In the genomic region with DNA sequence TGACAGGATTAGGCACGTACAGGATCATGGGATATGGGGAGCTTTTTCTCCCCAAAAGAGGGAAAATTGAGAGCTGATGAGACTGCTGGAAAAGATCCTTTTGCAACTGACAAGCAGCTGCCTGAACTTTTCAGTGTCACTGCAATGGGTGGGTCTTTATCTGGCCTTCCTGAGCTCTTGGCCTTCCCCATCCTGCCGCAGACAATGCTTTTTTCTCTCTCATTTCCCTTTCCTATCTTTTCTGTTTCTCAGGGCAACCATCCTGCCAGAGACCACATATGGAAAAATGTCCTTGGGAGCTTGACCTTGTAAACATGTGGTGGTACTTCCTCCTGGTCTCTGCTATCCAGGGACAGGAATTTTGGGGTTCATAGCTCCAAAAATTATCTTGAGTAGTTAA, we compare ENCODE assay signal across 1 cellular context.
TF ChIP-seq lines count a peak whose summit lies in the region.

No MANE protein-coding gene starts in this region.

TF ChIP-seq in HepG2, 621 proteins besides CTCF, POLR2A, EP300 and RAD21 (continued from another document):
- TF ChIP-seq, protein P1, sequence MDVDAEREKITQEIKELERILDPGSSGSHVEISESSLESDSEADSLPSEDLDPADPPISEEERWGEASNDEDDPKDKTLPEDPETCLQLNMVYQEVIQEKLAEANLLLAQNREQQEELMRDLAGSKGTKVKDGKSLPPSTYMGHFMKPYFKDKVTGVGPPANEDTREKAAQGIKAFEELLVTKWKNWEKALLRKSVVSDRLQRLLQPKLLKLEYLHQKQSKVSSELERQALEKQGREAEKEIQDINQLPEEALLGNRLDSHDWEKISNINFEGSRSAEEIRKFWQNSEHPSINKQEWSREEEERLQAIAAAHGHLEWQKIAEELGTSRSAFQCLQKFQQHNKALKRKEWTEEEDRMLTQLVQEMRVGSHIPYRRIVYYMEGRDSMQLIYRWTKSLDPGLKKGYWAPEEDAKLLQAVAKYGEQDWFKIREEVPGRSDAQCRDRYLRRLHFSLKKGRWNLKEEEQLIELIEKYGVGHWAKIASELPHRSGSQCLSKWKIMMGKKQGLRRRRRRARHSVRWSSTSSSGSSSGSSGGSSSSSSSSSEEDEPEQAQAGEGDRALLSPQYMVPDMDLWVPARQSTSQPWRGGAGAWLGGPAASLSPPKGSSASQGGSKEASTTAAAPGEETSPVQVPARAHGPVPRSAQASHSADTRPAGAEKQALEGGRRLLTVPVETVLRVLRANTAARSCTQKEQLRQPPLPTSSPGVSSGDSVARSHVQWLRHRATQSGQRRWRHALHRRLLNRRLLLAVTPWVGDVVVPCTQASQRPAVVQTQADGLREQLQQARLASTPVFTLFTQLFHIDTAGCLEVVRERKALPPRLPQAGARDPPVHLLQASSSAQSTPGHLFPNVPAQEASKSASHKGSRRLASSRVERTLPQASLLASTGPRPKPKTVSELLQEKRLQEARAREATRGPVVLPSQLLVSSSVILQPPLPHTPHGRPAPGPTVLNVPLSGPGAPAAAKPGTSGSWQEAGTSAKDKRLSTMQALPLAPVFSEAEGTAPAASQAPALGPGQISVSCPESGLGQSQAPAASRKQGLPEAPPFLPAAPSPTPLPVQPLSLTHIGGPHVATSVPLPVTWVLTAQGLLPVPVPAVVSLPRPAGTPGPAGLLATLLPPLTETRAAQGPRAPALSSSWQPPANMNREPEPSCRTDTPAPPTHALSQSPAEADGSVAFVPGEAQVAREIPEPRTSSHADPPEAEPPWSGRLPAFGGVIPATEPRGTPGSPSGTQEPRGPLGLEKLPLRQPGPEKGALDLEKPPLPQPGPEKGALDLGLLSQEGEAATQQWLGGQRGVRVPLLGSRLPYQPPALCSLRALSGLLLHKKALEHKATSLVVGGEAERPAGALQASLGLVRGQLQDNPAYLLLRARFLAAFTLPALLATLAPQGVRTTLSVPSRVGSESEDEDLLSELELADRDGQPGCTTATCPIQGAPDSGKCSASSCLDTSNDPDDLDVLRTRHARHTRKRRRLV (CRISPR knock-in tag; IDR thresholded peaks at IDR 0.05): no peak
- no peak for TF ChIP-seq KLF13 (CRISPR knock-in tag; IDR thresholded peaks at IDR 0.05)
- no peak for TF ChIP-seq HBP1 (CRISPR knock-in tag; IDR thresholded peaks at IDR 0.05; ENCODE audit: low read depth)
- no peak for TF ChIP-seq PRDM10 (CRISPR knock-in tag; IDR thresholded peaks at IDR 0.05; ENCODE audit: low read depth)
- TF ChIP-seq NFE2L1 (CRISPR knock-in tag; IDR thresholded peaks at IDR 0.05; ENCODE audit: borderline replicate concordance): no peak
